ENCODE assay signal across 1 cellular context in the genomic region with DNA sequence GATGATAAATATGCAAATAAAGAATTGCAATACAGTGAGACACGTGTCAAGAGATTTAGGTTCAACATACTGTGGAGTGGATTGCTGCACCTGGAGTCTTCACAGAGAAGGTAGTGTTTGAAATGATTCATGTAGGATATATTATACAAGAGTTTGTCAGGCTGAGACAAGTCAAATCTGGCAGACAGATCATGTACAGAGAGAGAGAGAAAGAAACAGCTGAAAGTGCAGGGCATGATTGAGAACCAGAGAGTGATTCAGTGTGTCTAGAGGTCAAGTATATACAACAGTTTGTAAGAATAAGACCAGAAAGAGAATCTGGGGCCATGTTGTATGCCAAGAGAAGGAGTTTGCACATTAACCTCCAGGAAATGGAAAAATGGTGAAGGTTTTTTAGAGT.
TF ChIP-seq lines count a peak whose summit lies in the region.

No MANE protein-coding gene starts in this region.

TF ChIP-seq in HepG2, 621 proteins besides CTCF, POLR2A, EP300 and RAD21:
- TF ChIP-seq, protein P1, sequence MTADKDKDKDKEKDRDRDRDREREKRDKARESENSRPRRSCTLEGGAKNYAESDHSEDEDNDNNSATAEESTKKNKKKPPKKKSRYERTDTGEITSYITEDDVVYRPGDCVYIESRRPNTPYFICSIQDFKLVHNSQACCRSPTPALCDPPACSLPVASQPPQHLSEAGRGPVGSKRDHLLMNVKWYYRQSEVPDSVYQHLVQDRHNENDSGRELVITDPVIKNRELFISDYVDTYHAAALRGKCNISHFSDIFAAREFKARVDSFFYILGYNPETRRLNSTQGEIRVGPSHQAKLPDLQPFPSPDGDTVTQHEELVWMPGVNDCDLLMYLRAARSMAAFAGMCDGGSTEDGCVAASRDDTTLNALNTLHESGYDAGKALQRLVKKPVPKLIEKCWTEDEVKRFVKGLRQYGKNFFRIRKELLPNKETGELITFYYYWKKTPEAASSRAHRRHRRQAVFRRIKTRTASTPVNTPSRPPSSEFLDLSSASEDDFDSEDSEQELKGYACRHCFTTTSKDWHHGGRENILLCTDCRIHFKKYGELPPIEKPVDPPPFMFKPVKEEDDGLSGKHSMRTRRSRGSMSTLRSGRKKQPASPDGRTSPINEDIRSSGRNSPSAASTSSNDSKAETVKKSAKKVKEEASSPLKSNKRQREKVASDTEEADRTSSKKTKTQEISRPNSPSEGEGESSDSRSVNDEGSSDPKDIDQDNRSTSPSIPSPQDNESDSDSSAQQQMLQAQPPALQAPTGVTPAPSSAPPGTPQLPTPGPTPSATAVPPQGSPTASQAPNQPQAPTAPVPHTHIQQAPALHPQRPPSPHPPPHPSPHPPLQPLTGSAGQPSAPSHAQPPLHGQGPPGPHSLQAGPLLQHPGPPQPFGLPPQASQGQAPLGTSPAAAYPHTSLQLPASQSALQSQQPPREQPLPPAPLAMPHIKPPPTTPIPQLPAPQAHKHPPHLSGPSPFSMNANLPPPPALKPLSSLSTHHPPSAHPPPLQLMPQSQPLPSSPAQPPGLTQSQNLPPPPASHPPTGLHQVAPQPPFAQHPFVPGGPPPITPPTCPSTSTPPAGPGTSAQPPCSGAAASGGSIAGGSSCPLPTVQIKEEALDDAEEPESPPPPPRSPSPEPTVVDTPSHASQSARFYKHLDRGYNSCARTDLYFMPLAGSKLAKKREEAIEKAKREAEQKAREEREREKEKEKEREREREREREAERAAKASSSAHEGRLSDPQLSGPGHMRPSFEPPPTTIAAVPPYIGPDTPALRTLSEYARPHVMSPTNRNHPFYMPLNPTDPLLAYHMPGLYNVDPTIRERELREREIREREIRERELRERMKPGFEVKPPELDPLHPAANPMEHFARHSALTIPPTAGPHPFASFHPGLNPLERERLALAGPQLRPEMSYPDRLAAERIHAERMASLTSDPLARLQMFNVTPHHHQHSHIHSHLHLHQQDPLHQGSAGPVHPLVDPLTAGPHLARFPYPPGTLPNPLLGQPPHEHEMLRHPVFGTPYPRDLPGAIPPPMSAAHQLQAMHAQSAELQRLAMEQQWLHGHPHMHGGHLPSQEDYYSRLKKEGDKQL (CRISPR knock-in tag; IDR thresholded peaks at IDR 0.05; ENCODE audit: low read depth), result no peak
- no peak for TF ChIP-seq HNRNPLL (IDR thresholded peaks at IDR 0.05; ENCODE audit: low read depth, low read length, poor library complexity, severe bottlenecking)
- TF ChIP-seq SIX1 (CRISPR knock-in tag; IDR thresholded peaks at IDR 0.05; ENCODE audit: borderline replicate concordance), result no peak
- TF ChIP-seq, protein P2, sequence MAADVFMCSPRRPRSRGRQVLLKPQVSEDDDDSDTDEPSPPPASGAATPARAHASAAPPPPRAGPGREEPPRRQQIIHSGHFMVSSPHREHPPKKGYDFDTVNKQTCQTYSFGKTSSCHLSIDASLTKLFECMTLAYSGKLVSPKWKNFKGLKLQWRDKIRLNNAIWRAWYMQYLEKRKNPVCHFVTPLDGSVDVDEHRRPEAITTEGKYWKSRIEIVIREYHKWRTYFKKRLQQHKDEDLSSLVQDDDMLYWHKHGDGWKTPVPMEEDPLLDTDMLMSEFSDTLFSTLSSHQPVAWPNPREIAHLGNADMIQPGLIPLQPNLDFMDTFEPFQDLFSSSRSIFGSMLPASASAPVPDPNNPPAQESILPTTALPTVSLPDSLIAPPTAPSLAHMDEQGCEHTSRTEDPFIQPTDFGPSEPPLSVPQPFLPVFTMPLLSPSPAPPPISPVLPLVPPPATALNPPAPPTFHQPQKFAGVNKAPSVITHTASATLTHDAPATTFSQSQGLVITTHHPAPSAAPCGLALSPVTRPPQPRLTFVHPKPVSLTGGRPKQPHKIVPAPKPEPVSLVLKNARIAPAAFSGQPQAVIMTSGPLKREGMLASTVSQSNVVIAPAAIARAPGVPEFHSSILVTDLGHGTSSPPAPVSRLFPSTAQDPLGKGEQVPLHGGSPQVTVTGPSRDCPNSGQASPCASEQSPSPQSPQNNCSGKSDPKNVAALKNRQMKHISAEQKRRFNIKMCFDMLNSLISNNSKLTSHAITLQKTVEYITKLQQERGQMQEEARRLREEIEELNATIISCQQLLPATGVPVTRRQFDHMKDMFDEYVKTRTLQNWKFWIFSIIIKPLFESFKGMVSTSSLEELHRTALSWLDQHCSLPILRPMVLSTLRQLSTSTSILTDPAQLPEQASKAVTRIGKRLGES (CRISPR knock-in tag; IDR thresholded peaks at IDR 0.05; ENCODE audit: borderline replicate concordance), result no peak
- TF ChIP-seq ZNF333 (CRISPR knock-in tag; IDR thresholded peaks at IDR 0.05; ENCODE audit: borderline replicate concordance), result no peak
- TF ChIP-seq ZNF781 (CRISPR knock-in tag; IDR thresholded peaks at IDR 0.05; ENCODE audit: borderline replicate concordance, not compliant biosample characterization), result no peak
- TF ChIP-seq RFX3 (CRISPR knock-in tag; IDR thresholded peaks at IDR 0.05), result no peak
- no peak for TF ChIP-seq ZNF549 (CRISPR knock-in tag; IDR thresholded peaks at IDR 0.05)
- no peak for TF ChIP-seq AKAP8 (CRISPR knock-in tag; IDR thresholded peaks at IDR 0.05)
- no peak for TF ChIP-seq IKZF4 (CRISPR knock-in tag; IDR thresholded peaks at IDR 0.05; ENCODE audit: borderline replicate concordance, low read depth, not compliant biosample characterization)
- TF ChIP-seq, protein P3, sequence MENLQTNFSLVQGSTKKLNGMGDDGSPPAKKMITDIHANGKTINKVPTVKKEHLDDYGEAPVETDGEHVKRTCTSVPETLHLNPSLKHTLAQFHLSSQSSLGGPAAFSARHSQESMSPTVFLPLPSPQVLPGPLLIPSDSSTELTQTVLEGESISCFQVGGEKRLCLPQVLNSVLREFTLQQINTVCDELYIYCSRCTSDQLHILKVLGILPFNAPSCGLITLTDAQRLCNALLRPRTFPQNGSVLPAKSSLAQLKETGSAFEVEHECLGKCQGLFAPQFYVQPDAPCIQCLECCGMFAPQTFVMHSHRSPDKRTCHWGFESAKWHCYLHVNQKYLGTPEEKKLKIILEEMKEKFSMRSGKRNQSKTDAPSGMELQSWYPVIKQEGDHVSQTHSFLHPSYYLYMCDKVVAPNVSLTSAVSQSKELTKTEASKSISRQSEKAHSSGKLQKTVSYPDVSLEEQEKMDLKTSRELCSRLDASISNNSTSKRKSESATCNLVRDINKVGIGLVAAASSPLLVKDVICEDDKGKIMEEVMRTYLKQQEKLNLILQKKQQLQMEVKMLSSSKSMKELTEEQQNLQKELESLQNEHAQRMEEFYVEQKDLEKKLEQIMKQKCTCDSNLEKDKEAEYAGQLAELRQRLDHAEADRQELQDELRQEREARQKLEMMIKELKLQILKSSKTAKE (CRISPR knock-in tag; IDR thresholded peaks at IDR 0.05; ENCODE audit: borderline replicate concordance), result no peak
- no peak for TF ChIP-seq KLF16 (CRISPR knock-in tag; IDR thresholded peaks at IDR 0.05)
- TF ChIP-seq ZNF773 (CRISPR knock-in tag; IDR thresholded peaks at IDR 0.05; ENCODE audit: borderline replicate concordance), result no peak
- TF ChIP-seq ZNF713 (CRISPR knock-in tag; IDR thresholded peaks at IDR 0.05), result no peak
- no peak for TF ChIP-seq SP2 (CRISPR knock-in tag; IDR thresholded peaks at IDR 0.05)
- TF ChIP-seq, protein P4, sequence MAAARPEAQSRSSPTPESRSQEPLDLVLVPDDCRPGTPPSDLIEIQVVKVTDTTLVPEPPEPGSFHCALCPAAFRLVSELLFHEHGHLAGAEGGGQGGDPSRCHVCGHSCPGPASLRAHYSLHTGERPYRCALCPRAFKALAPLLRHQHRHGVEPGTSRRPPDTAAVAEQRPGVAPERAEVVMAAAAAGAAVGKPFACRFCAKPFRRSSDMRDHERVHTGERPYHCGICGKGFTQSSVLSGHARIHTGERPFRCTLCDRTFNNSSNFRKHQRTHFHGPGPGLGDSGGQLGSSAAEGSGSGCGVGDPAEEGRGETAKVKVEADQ (CRISPR knock-in tag; IDR thresholded peaks at IDR 0.05; ENCODE audit: borderline replicate concordance), result no peak
- TF ChIP-seq, protein P5, sequence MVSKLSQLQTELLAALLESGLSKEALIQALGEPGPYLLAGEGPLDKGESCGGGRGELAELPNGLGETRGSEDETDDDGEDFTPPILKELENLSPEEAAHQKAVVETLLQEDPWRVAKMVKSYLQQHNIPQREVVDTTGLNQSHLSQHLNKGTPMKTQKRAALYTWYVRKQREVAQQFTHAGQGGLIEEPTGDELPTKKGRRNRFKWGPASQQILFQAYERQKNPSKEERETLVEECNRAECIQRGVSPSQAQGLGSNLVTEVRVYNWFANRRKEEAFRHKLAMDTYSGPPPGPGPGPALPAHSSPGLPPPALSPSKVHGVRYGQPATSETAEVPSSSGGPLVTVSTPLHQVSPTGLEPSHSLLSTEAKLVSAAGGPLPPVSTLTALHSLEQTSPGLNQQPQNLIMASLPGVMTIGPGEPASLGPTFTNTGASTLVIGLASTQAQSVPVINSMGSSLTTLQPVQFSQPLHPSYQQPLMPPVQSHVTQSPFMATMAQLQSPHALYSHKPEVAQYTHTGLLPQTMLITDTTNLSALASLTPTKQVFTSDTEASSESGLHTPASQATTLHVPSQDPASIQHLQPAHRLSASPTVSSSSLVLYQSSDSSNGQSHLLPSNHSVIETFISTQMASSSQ (IDR thresholded peaks at IDR 0.05; ENCODE audit: low read depth), result no peak
- TF ChIP-seq, protein P5 (CRISPR knock-in tag; IDR thresholded peaks at IDR 0.05; ENCODE audit: borderline replicate concordance), result no peak
- TF ChIP-seq ZNF251 (CRISPR knock-in tag; IDR thresholded peaks at IDR 0.05), result no peak
- TF ChIP-seq, protein P6, sequence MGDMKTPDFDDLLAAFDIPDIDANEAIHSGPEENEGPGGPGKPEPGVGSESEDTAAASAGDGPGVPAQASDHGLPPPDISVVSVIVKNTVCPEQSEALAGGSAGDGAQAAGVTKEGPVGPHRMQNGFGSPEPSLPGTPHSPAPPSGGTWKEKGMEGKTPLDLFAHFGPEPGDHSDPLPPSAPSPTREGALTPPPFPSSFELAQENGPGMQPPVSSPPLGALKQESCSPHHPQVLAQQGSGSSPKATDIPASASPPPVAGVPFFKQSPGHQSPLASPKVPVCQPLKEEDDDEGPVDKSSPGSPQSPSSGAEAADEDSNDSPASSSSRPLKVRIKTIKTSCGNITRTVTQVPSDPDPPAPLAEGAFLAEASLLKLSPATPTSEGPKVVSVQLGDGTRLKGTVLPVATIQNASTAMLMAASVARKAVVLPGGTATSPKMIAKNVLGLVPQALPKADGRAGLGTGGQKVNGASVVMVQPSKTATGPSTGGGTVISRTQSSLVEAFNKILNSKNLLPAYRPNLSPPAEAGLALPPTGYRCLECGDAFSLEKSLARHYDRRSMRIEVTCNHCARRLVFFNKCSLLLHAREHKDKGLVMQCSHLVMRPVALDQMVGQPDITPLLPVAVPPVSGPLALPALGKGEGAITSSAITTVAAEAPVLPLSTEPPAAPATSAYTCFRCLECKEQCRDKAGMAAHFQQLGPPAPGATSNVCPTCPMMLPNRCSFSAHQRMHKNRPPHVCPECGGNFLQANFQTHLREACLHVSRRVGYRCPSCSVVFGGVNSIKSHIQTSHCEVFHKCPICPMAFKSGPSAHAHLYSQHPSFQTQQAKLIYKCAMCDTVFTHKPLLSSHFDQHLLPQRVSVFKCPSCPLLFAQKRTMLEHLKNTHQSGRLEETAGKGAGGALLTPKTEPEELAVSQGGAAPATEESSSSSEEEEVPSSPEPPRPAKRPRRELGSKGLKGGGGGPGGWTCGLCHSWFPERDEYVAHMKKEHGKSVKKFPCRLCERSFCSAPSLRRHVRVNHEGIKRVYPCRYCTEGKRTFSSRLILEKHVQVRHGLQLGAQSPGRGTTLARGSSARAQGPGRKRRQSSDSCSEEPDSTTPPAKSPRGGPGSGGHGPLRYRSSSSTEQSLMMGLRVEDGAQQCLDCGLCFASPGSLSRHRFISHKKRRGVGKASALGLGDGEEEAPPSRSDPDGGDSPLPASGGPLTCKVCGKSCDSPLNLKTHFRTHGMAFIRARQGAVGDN (CRISPR knock-in tag; IDR thresholded peaks at IDR 0.05), result no peak
- no peak for TF ChIP-seq ZNF616 (CRISPR knock-in tag; IDR thresholded peaks at IDR 0.05; ENCODE audit: low read depth)
